ENCODE assay signal across 13 cellular contexts in genomic region chr6:57220083-57220703, GRCh38. TPM values are rescaled to one million over a fixed set of nuclear protein-coding genes. Genes with fewer than 3 reads are reported as not detected.
DNase-seq lines count a peak whose midpoint lies in the region; ATAC-seq, FAIRE-seq and TF ChIP-seq lines count a peak whose summit lies in the region.
"Had no signal": no experiment of that assay in that cellular context is flagged by ENCODE, and none has a peak within 500 bp of the region (broad histone marks: within the 10 kb centered on the region; RNA-seq: fewer than 3 reads in every experiment).

No MANE protein-coding gene starts in this region.

- H3K9me3 ChIP-seq in HepG2 (ENCODE audit: low read length) (no peaks in the 10 kb centered on the region), right lobe of liver (no peaks in the 10 kb centered on the region), iPS-20b (ENCODE audit: insufficient read depth, low read depth, low read length) (peaks cover 3% of the 10 kb centered on the region; the same call in 1 of the 2 replicates)
- H3K9me3 ChIP-seq: BE2C, neutrophil, tibial nerve had no signal

- peaks cover 21% of the 10 kb centered on the region for H3K27me3 Mint-ChIP-seq in activated T-helper 2 cell treated with anti-CD3 and anti-CD28 coated beads, Interferon-gamma antibody, Interleukin-2, Interleukin-4, amounts not matched to agents 10 μg/mL and 5 μg/mL and 100 μg/mL, durations not matched to agents 14 hours and 24 hours and 36 hours (ENCODE audit: low read depth)
- H3K27me3 Mint-ChIP-seq in type B pancreatic cell: no peaks in the 10 kb centered on the region

- no peaks in the 10 kb centered on the region for H4K20me1 ChIP-seq in HepG2 (ENCODE audit: insufficient read depth, low read length)

- ATAC-seq in HepG2 (no peak), right lobe of liver (no peak), left colon (no peak), GM18511 (IDR thresholded peaks at IDR 0.05; ENCODE audit: unreplicated experiment) (no peak)

- no peak for TF ChIP-seq EP300 in HepG2 (IDR thresholded peaks at IDR 0.05; ENCODE audit: low read depth in 2 of 2, low read length in 2 of 2)
- TF ChIP-seq EP300 in HepG2 (CRISPR knock-in tag; IDR thresholded peaks at IDR 0.05; ENCODE audit: borderline replicate concordance): no peak

- H3K4me1 Mint-ChIP-seq in activated T-helper 2 cell treated with anti-CD3 and anti-CD28 coated beads, Interferon-gamma antibody, Interleukin-2, Interleukin-4, amounts not matched to agents 10 μg/mL and 5 μg/mL and 100 μg/mL, durations not matched to agents 14 hours and 24 hours and 36 hours (ENCODE audit: low read depth): peaks cover 33% of the 10 kb centered on the region
- H3K4me1 Mint-ChIP-seq in type B pancreatic cell (ENCODE audit: unreplicated experiment): peaks cover 27% of the 10 kb centered on the region

- no peak overlapping the region for H3K27ac Mint-ChIP-seq in activated T-helper 2 cell treated with anti-CD3 and anti-CD28 coated beads, Interferon-gamma antibody, Interleukin-2, Interleukin-4, amounts not matched to agents 10 μg/mL and 5 μg/mL and 100 μg/mL, durations not matched to agents 14 hours and 24 hours and 36 hours
- H3K27ac Mint-ChIP-seq in type B pancreatic cell: no peak overlapping the region

- peaks cover 6% of the 10 kb centered on the region for H3K9me3 Mint-ChIP-seq in activated T-helper 2 cell treated with anti-CD3 and anti-CD28 coated beads, Interferon-gamma antibody, Interleukin-2, Interleukin-4, amounts not matched to agents 10 μg/mL and 5 μg/mL and 100 μg/mL, durations not matched to agents 14 hours and 24 hours and 36 hours
- peaks cover 10% of the 10 kb centered on the region for H3K9me3 Mint-ChIP-seq in type B pancreatic cell

- peaks cover 62% of the 10 kb centered on the region for H3K79me2 ChIP-seq in HepG2 (ENCODE audit: insufficient read depth, low read length)

- intact Hi-C loops in HepG2 (cut with micrococcal nuclease; ENCODE audit: unreplicated experiment): loop anchor here (5.0 kb wide), 2 partner anchors 48 to 123 kb away; partner anchors contain the start of gene BAG2
- intact Hi-C loops in right lobe of liver (cut with DNase I): no loop called here
- intact Hi-C loops in activated T-helper 2 cell treated with anti-CD3 and anti-CD28 coated beads, Interferon-gamma antibody, Interleukin-2, Interleukin-4, amounts not matched to agents 10 μg/mL and 5 μg/mL and 100 μg/mL, durations not matched to agents 14 hours and 24 hours and 36 hours (cut with micrococcal nuclease): loop anchor here (2.0 to 5.0 kb wide), 2 partner anchors 173 to 265 kb away; partner anchors contain the start of genes BEND6 and KIAA1586
- intact Hi-C loops in left colon (cut with DNase I, micrococcal nuclease): no loop called here
- intact Hi-C loops in posterior cingulate gyrus (cut with DNase I): loop anchor here (5.0 to 10.0 kb wide), 4 partner anchors 38 to 265 kb away; partner anchors contain the start of genes BEND6, KIAA1586 and ZNF451

- in situ Hi-C loops in HepG2 (cut with HindIII; ENCODE audit: extremely low pct_ligation_motif_present, low pct_unique_long_range_greater_than_20kb): no loop called here

- TF ChIP-seq CTCF in HepG2 (CRISPR knock-in tag; IDR thresholded peaks at IDR 0.05): no peak
- no peak for TF ChIP-seq CTCF in right lobe of liver (IDR thresholded peaks at IDR 0.05)
- TF ChIP-seq CTCF in type B pancreatic cell (conservative IDR thresholded peaks at IDR 0.05): no peak

- H3K4me1 ChIP-seq in HepG2 (ENCODE audit: insufficient read depth, low read length) (peaks cover 31% of the 10 kb centered on the region), right lobe of liver (peaks cover 0 to 3% (median 0%) of the 10 kb centered on the region in 4 donors), iPS-20b (ENCODE audit: insufficient read depth, low read length) (no peaks in the 10 kb centered on the region)

- TF ChIP-seq RAD21 in HepG2 (CRISPR knock-in tag; IDR thresholded peaks at IDR 0.05): no peak

- no peak for FAIRE-seq in HepG2 (lab: Jason Lieb, UNC)

- H3K4me3 Mint-ChIP-seq in activated T-helper 2 cell treated with anti-CD3 and anti-CD28 coated beads, Interferon-gamma antibody, Interleukin-2, Interleukin-4, amounts not matched to agents 10 μg/mL and 5 μg/mL and 100 μg/mL, durations not matched to agents 14 hours and 24 hours and 36 hours (ENCODE audit: low read depth): peak overlapping the region; percentile 67
- peak overlapping the region; percentile 84 for H3K4me3 Mint-ChIP-seq in type B pancreatic cell

- POLR2A ChIA-PET in HepG2 (lab: Yijun Ruan, JAX): no interaction called here

- no peaks in the 10 kb centered on the region for H3K36me3 ChIP-seq in HepG2 (replicated peaks in 1 of 2; ENCODE audit: control insufficient read depth in 1 of 2, insufficient read depth in 2 of 2, low read length in 2 of 2)
- H3K36me3 ChIP-seq in right lobe of liver: no peaks in the 10 kb centered on the region
- no peaks in the 10 kb centered on the region for H3K36me3 ChIP-seq in iPS-20b (ENCODE audit: insufficient read depth, low read depth, low read length)
- H3K36me3 ChIP-seq: BE2C, neutrophil, tibial nerve had no signal

- no peak overlapping the region for H2AFZ ChIP-seq in HepG2 (ENCODE audit: low read length)

- peak overlapping the region; percentile 92 for H3K4me2 ChIP-seq in HepG2 (ENCODE audit: low read depth, low read length)

- H3K4me3 ChIP-seq in HepG2 (replicated peaks in 1 of 3; ENCODE audit: insufficient read depth in 1 of 3, low read depth in 2 of 3, low read length in 3 of 3) (no peak overlapping the region; a peak in 1 of 6 replicates), right lobe of liver (no peak overlapping the region), iPS-20b (ENCODE audit: low read length) (peak overlapping the region; percentile 85; the same call in 1 of the 2 replicates)

- no peak for DNase-seq in HepG2 (ENCODE audit: low spot score)
- no peak for DNase-seq in right lobe of liver
- no peak for DNase-seq in activated T-helper 2 cell treated with anti-CD3 and anti-CD28 coated beads, Interferon-gamma antibody, Interleukin-2, Interleukin-4, amounts not matched to agents 10 μg/mL and 5 μg/mL and 100 μg/mL, durations not matched to agents 14 hours and 24 hours and 36 hours (ENCODE audit: low spot score)
- DNase-seq in type B pancreatic cell (ENCODE audit: extremely low spot score, unreplicated experiment): no peak
- DNase-seq in left colon: no peak
- no peak for DNase-seq in posterior cingulate gyrus
- DNase-seq: activated gamma-delta T cell, BE2C, NCI-H1417 treated with DMSO at 0.1 percent for 48 hours had no signal

- H3K27me3 ChIP-seq in HepG2 (ENCODE audit: control insufficient read depth in 1 of 2, insufficient read depth in 2 of 2, low read length in 2 of 2): no peaks in the 10 kb centered on the region; a peak in 1 of 5 replicates
- H3K27me3 ChIP-seq in right lobe of liver: no peaks in the 10 kb centered on the region
- H3K27me3 ChIP-seq in iPS-20b (ENCODE audit: insufficient read depth, low read length): peaks cover 6% of the 10 kb centered on the region; the same call in 1 of the 2 replicates
- H3K27me3 ChIP-seq: BE2C, tibial nerve had no signal

- BruUV-seq in HepG2 (replicated peaks; lab: Mats Ljungman, UMichigan): no TSS peak

- no peak for TF ChIP-seq POLR2A in HepG2 (IDR thresholded peaks at IDR 0.05; ENCODE audit: insufficient read depth in 1 of 2, low read depth in 2 of 2, low read length in 2 of 2)
- no peak for TF ChIP-seq POLR2A in right lobe of liver (IDR thresholded peaks at IDR 0.05)

- WGBS in HepG2 (ENCODE audit: low lambda C conversion rate): 88% methylated on average over 2 of the region's 2 CpGs
- 92% methylated on average over 2 of the region's 2 CpGs for WGBS in right lobe of liver (ENCODE audit: insufficient coverage, low coverage, low lambda C conversion rate, missing lambda C conversion rate)

- peaks cover 11% of the 10 kb centered on the region for H3K36me3 Mint-ChIP-seq in activated T-helper 2 cell treated with anti-CD3 and anti-CD28 coated beads, Interferon-gamma antibody, Interleukin-2, Interleukin-4, amounts not matched to agents 10 μg/mL and 5 μg/mL and 100 μg/mL, durations not matched to agents 14 hours and 24 hours and 36 hours (ENCODE audit: low read depth)
- H3K36me3 Mint-ChIP-seq in type B pancreatic cell: peaks cover 16% of the 10 kb centered on the region

- H3K9ac ChIP-seq in HepG2 (ENCODE audit: insufficient read depth, low read depth, low read length) (no peak overlapping the region), iPS-20b (ENCODE audit: low read depth, low read length) (no peak overlapping the region)

- CTCF ChIA-PET in HepG2 (lab: Yijun Ruan, JAX; ENCODE audit: low intra/inter-chr PET ratio, low total read pairs): no interaction called here

- H3K27ac ChIP-seq in HepG2 (ENCODE audit: extremely low read length, insufficient read depth, low read length): no peak overlapping the region
- no peak overlapping the region for H3K27ac ChIP-seq in right lobe of liver
- H3K27ac ChIP-seq in iPS-20b (ENCODE audit: low read length): no peak overlapping the region
- H3K27ac ChIP-seq: neutrophil, tibial nerve had no signal

RNA-seq across cellular contexts. Expression of gene RAB23, which starts 1.9 kb away (rescaled TPM):
- 16.4 and 24.2 TPM in 2 replicates for total RNA-seq in HepG2 (2016; rRNA removed; fragmentation: Illumina TruSeq; extraction: Trizol)
- 11.4 and 11.7 TPM in 2 replicates for total RNA-seq in HepG2 (2016; cell fraction: cytosol; rRNA removed; fragmentation: Illumina TruSeq; extraction: Trizol; ENCODE audit: low read depth)
- 16.0 and 22.3 TPM in 2 replicates for total RNA-seq in HepG2 (2016; cell fraction: insoluble cytoplasmic fraction; rRNA removed; fragmentation: Illumina TruSeq; extraction: Trizol)
- total RNA-seq in HepG2 (2016; cell fraction: membrane; rRNA removed; fragmentation: Illumina TruSeq; extraction: Trizol): 13.3 and 13.6 TPM in 2 replicates
- total RNA-seq in HepG2 (2016; cell fraction: nucleus; rRNA removed; fragmentation: Illumina TruSeq; extraction: Trizol): 11.2 and 11.3 TPM in 2 replicates
- polyA plus RNA-seq in HepG2 (2011; rRNA removed): 4.3 and 5.5 TPM in 2 replicates
- polyA plus RNA-seq in HepG2 (2011; cell fraction: cytosol; rRNA removed): 1.2 and 2.8 TPM in 2 replicates
- 1.2 and 1.7 TPM in 2 replicates for polyA plus RNA-seq in HepG2 (2011; cell fraction: nucleus; rRNA removed)
- polyA plus RNA-seq in HepG2 (2012): 5.7 and 7.3 TPM in 2 replicates
- polyA plus RNA-seq in HepG2 (2016; cell fraction: cytosol; fragmentation: Illumina TruSeq; extraction: Trizol; ENCODE audit: low read depth): 1.5 and 1.9 TPM in 2 replicates
- 21.0 and 23.0 TPM in 2 replicates for polyA plus RNA-seq in HepG2 (2016; cell fraction: insoluble cytoplasmic fraction; fragmentation: Illumina TruSeq; extraction: Trizol; ENCODE audit: low read depth)
- 6.9 and 8.1 TPM in 2 replicates for polyA plus RNA-seq in HepG2 (2016; cell fraction: membrane; fragmentation: Illumina TruSeq; extraction: Trizol; ENCODE audit: low read depth)
- 10.4 and 11.4 TPM in 2 replicates for polyA plus RNA-seq in HepG2 (2016; cell fraction: nucleus; fragmentation: Illumina TruSeq; extraction: Trizol; ENCODE audit: insufficient read depth, low read depth)
- 2.0 and 3.9 TPM in 2 replicates for polyA minus RNA-seq in HepG2 (2011; rRNA and poly(A)+ RNA removed; ENCODE audit: low replicate concordance)
- polyA minus RNA-seq in HepG2 (2011; cell fraction: cytosol; rRNA and poly(A)+ RNA removed): 3.8 and 3.9 TPM in 2 replicates
- 6.2 and 9.2 TPM in 2 replicates for polyA minus RNA-seq in HepG2 (2011; cell fraction: nucleus; rRNA and poly(A)+ RNA removed)
- 1 to 10 TPM; 2.0 to 3.1 (median 2.5) TPM for total RNA-seq in right lobe of liver
- 4.8 and 5.1 TPM in 2 replicates for total RNA-seq in activated T-helper 2 cell treated with anti-CD3 and anti-CD28 coated beads, Interferon-gamma antibody, Interleukin-2, Interleukin-4, amounts not matched to agents 10 μg/mL and 5 μg/mL and 100 μg/mL, durations not matched to agents 14 hours and 24 hours and 36 hours
- total RNA-seq in type B pancreatic cell (ENCODE audit: low replicate concordance): 9.4 and 17.4 TPM in 2 replicates
- total RNA-seq in left colon: 10 to 100 TPM in 1 of 2 donors, 1 to 10 TPM in 1; 3.6 to 16.6 TPM

RNA-seq across cellular contexts. Expression of gene BAG2, which starts 48.1 kb away (rescaled TPM):
- 15.1 and 23.0 TPM in 2 replicates for total RNA-seq in HepG2 (2016; rRNA removed; fragmentation: Illumina TruSeq; extraction: Trizol)
- 3.7 and 4.1 TPM in 2 replicates for total RNA-seq in HepG2 (2016; cell fraction: cytosol; rRNA removed; fragmentation: Illumina TruSeq; extraction: Trizol; ENCODE audit: low read depth)
- total RNA-seq in HepG2 (2016; cell fraction: insoluble cytoplasmic fraction; rRNA removed; fragmentation: Illumina TruSeq; extraction: Trizol): 15.0 and 23.4 TPM in 2 replicates
- total RNA-seq in HepG2 (2016; cell fraction: membrane; rRNA removed; fragmentation: Illumina TruSeq; extraction: Trizol): 8.8 and 9.8 TPM in 2 replicates
- 10.3 and 11.9 TPM in 2 replicates for total RNA-seq in HepG2 (2016; cell fraction: nucleus; rRNA removed; fragmentation: Illumina TruSeq; extraction: Trizol)
- 4.3 and 5.7 TPM in 2 replicates for polyA plus RNA-seq in HepG2 (2011; rRNA removed)
- 2.4 and 3.5 TPM in 2 replicates for polyA plus RNA-seq in HepG2 (2011; cell fraction: cytosol; rRNA removed)
- polyA plus RNA-seq in HepG2 (2011; cell fraction: nucleus; rRNA removed): 1.3 and 2.0 TPM in 2 replicates
- polyA plus RNA-seq in HepG2 (2012): 6.1 and 6.7 TPM in 2 replicates
- 2.4 TPM in 2 replicates for polyA plus RNA-seq in HepG2 (2016; cell fraction: cytosol; fragmentation: Illumina TruSeq; extraction: Trizol; ENCODE audit: low read depth)
- polyA plus RNA-seq in HepG2 (2016; cell fraction: insoluble cytoplasmic fraction; fragmentation: Illumina TruSeq; extraction: Trizol; ENCODE audit: low read depth): 24.1 and 26.3 TPM in 2 replicates
- 5.4 and 5.5 TPM in 2 replicates for polyA plus RNA-seq in HepG2 (2016; cell fraction: membrane; fragmentation: Illumina TruSeq; extraction: Trizol; ENCODE audit: low read depth)
- polyA plus RNA-seq in HepG2 (2016; cell fraction: nucleus; fragmentation: Illumina TruSeq; extraction: Trizol; ENCODE audit: insufficient read depth, low read depth): 10.2 and 10.9 TPM in 2 replicates
- polyA minus RNA-seq in HepG2 (2011; rRNA and poly(A)+ RNA removed; ENCODE audit: low replicate concordance): 3.1 and 7.3 TPM in 2 replicates
- 4.3 and 4.4 TPM in 2 replicates for polyA minus RNA-seq in HepG2 (2011; cell fraction: cytosol; rRNA and poly(A)+ RNA removed)
- 19.6 and 22.1 TPM in 2 replicates for polyA minus RNA-seq in HepG2 (2011; cell fraction: nucleus; rRNA and poly(A)+ RNA removed)
- 1 to 10 TPM; 2.8 to 6.2 (median 4.3) TPM for total RNA-seq in right lobe of liver
- total RNA-seq in activated T-helper 2 cell treated with anti-CD3 and anti-CD28 coated beads, Interferon-gamma antibody, Interleukin-2, Interleukin-4, amounts not matched to agents 10 μg/mL and 5 μg/mL and 100 μg/mL, durations not matched to agents 14 hours and 24 hours and 36 hours: 13.6 and 14.3 TPM in 2 replicates
- total RNA-seq in type B pancreatic cell (ENCODE audit: low replicate concordance): 1.5 and 3.8 TPM in 2 replicates
- 1 to 10 TPM in 1 of 2 donors, under 1 TPM in 1; 0.58 to 5.2 TPM for total RNA-seq in left colon

Comparison
In these comparisons a context has a peak if more than half of its experiments do, and no peak if none do; other contexts are left out.
1. intact Hi-C loops: an anchor here in HepG2 (5.0 kb wide), activated T-helper 2 cell treated with anti-CD3 and anti-CD28 coated beads, Interferon-gamma antibody, Interleukin-2, Interleukin-4, amounts not matched to agents 10 μg/mL and 5 μg/mL and 100 μg/mL, durations not matched to agents 14 hours and 24 hours and 36 hours (2.0 to 5.0 kb wide) and posterior cingulate gyrus (5.0 to 10.0 kb wide); none called in right lobe of liver and left colon.